ENCODE assay signal across 8 cellular contexts in genomic region chr7:42843209-42843800, GRCh38.
DNase-seq lines count a peak whose midpoint lies in the region; ATAC-seq and TF ChIP-seq lines count a peak whose summit lies in the region.

No MANE protein-coding gene starts in this region.

- H3K36me3 ChIP-seq in stomach, result no peaks in the 10 kb centered on the region

- no peak overlapping the region for H3K4me3 Mint-ChIP-seq in CD14-positive monocyte

- H3K27me3 ChIP-seq in stomach, result peaks cover 0 to 7% (median 0%) of the 10 kb centered on the region in 3 donors

- H3K4me1 ChIP-seq in stomach, result peaks cover 0 to 5% (median 0%) of the 10 kb centered on the region in 4 donors

- WGBS in stomach, 5 donors, result 23 to 30% (median 24%) methylated on average over 12 of the region's 12 CpGs

- no peak overlapping the region for H3K27ac ChIP-seq in stomach

- TF ChIP-seq CTCF in CD14-positive monocyte (IDR thresholded peaks at IDR 0.05) (peak; percentile 20), stomach (IDR thresholded peaks at IDR 0.05) (peak in 4 of 7 experiments; percentile 23 to 47 (median 36))

- H3K36me3 Mint-ChIP-seq in CD14-positive monocyte, result no peaks in the 10 kb centered on the region

- no peaks in the 10 kb centered on the region for H3K9me3 ChIP-seq in stomach

- no peak for TF ChIP-seq POLR2A in stomach (IDR thresholded peaks at IDR 0.05)

- ATAC-seq in GM19351 (IDR thresholded peaks at IDR 0.05; ENCODE audit: unreplicated experiment) (peak; percentile 77), GM18511 (IDR thresholded peaks at IDR 0.05; ENCODE audit: unreplicated experiment) (no peak)

- TF ChIP-seq EP300 in stomach (IDR thresholded peaks at IDR 0.05), result no peak

- peaks cover 0 to 3% (median 0%) of the 10 kb centered on the region in 7 donors for H3K9me3 Mint-ChIP-seq in CD14-positive monocyte

- no peaks in the 10 kb centered on the region for H3K4me1 Mint-ChIP-seq in CD14-positive monocyte

- no peak overlapping the region for H3K4me3 ChIP-seq in stomach

- DNase-seq in CD14-positive monocyte (ENCODE audit: low spot score) (no peak), NCI-H1092 (lab: John Stamatoyannopoulos, UW) (peak; percentile 18), amniotic epithelial cell (ENCODE audit: low read depth) (peak; percentile 49), iris pigment epithelial cell (ENCODE audit: low read depth) (peak; percentile 47), stomach (peak; percentile 40), cortex of kidney (lab: John Stamatoyannopoulos, UW) (no peak)

- intact Hi-C loops in CD14-positive monocyte (cut with micrococcal nuclease), result no loop called here
- intact Hi-C loops in stomach (cut with DNase I; ENCODE audit: low total_unique reads), result no loop called here

- peaks cover 10 to 21% (median 15%) of the 10 kb centered on the region in 3 donors for H3K27me3 Mint-ChIP-seq in CD14-positive monocyte (ENCODE audit: low read depth in 3 of 3)

- no peak overlapping the region for H3K27ac Mint-ChIP-seq in CD14-positive monocyte

Comparison
In these comparisons a context has a peak if more than half of its experiments do, and no peak if none do; other contexts are left out.
1. DNase-seq: peak in NCI-H1092 (single experiment), amniotic epithelial cell (single experiment), iris pigment epithelial cell (single experiment) and stomach (single experiment); none in CD14-positive monocyte (single experiment) and cortex of kidney (single experiment).